1 cellular context compared by ENCODE assay signal in the genomic region with DNA sequence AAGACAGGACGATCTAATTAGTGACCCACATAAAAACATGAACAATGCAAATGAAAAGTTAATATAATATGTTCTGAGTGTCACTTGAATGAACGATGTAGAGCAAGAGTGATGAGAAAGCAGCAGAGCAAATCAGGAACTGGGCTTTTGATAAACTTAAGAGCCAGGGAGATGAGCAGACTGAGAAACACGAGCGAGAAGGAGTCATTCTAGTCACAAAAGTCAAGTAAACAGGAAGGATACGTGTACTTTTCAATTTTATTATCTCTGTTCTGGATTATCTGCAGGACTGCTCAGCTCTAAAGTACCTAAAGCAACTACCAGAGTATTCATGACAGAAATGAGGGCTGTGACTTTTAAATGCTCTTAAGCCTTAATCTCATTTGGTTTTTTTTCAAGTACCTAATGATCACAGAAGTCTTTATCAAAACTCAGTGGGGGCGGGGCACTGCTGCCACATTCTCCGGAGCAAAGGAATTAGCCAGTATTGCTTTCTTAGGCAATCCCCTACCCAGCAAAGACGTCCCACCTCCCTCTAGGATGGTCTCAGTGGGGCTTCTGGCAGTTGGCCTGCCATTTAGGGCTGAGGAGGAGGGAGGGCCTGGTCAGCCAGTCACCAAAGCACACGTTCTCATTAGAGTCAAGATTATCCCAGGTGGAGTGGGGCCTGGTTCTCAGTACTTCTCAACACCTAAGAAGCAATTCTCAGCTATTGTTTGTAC.
TF ChIP-seq lines count a peak whose summit lies in the region.

No MANE protein-coding gene starts in this region.

TF ChIP-seq in SK-N-SH, 30 proteins besides CTCF, POLR2A, EP300 and RAD21 (continued from another document):
- TF ChIP-seq, protein P1, sequence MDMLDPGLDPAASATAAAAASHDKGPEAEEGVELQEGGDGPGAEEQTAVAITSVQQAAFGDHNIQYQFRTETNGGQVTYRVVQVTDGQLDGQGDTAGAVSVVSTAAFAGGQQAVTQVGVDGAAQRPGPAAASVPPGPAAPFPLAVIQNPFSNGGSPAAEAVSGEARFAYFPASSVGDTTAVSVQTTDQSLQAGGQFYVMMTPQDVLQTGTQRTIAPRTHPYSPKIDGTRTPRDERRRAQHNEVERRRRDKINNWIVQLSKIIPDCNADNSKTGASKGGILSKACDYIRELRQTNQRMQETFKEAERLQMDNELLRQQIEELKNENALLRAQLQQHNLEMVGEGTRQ (IDR thresholded peaks at IDR 0.05; ENCODE audit: borderline replicate concordance, low read depth, low read length) = no peak
- TF ChIP-seq, protein P2, sequence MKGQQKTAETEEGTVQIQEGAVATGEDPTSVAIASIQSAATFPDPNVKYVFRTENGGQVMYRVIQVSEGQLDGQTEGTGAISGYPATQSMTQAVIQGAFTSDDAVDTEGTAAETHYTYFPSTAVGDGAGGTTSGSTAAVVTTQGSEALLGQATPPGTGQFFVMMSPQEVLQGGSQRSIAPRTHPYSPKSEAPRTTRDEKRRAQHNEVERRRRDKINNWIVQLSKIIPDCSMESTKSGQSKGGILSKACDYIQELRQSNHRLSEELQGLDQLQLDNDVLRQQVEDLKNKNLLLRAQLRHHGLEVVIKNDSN (IDR thresholded peaks at IDR 0.05; ENCODE audit: borderline replicate concordance, low read depth) = no peak
- TF ChIP-seq, protein P3, sequence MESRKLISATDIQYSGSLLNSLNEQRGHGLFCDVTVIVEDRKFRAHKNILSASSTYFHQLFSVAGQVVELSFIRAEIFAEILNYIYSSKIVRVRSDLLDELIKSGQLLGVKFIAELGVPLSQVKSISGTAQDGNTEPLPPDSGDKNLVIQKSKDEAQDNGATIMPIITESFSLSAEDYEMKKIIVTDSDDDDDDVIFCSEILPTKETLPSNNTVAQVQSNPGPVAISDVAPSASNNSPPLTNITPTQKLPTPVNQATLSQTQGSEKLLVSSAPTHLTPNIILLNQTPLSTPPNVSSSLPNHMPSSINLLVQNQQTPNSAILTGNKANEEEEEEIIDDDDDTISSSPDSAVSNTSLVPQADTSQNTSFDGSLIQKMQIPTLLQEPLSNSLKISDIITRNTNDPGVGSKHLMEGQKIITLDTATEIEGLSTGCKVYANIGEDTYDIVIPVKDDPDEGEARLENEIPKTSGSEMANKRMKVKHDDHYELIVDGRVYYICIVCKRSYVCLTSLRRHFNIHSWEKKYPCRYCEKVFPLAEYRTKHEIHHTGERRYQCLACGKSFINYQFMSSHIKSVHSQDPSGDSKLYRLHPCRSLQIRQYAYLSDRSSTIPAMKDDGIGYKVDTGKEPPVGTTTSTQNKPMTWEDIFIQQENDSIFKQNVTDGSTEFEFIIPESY (IDR thresholded peaks at IDR 0.05; ENCODE audit: borderline replicate concordance, low read depth) = no peak
- no peak for TF ChIP-seq RFX5 (IDR thresholded peaks at IDR 0.05; ENCODE audit: low read length)
- TF ChIP-seq, protein P4, sequence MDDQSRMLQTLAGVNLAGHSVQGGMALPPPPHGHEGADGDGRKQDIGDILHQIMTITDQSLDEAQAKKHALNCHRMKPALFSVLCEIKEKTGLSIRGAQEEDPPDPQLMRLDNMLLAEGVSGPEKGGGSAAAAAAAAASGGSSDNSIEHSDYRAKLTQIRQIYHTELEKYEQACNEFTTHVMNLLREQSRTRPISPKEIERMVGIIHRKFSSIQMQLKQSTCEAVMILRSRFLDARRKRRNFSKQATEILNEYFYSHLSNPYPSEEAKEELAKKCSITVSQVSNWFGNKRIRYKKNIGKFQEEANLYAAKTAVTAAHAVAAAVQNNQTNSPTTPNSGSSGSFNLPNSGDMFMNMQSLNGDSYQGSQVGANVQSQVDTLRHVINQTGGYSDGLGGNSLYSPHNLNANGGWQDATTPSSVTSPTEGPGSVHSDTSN (IDR thresholded peaks at IDR 0.05) = no peak
TF ChIP-seq in SK-N-SH: peak in this region for 0.
